27 cellular contexts compared by ENCODE assay signal in genomic region chr1:229062135-229062534, GRCh38.
"Had no signal": no experiment of that assay in that cellular context is flagged by ENCODE, and none has a peak within 500 bp of the region (broad histone marks: within the 10 kb centered on the region; RNA-seq: fewer than 3 reads in every experiment).

No MANE protein-coding gene starts in this region.

- H3K27ac ChIP-seq: adrenal gland, body of pancreas, cardiac muscle cell, esophagus squamous epithelium, heart right ventricle, pancreas, prostate gland, thoracic aorta, upper lobe of left lung, vagina had no signal

- H3K4me3 Mint-ChIP-seq: activated naive CD4-positive, alpha-beta T cell treated with anti-CD3 and anti-CD28 coated beads for 36 hours; activated naive CD8-positive, alpha-beta T cell treated with anti-CD3 and anti-CD28 coated beads for 36 hours; activated T-helper 1 cell treated with anti-CD3 and anti-CD28 coated beads, Interleukin-12 subunit alpha, Interleukin-12 subunit beta, Interleukin-2, Interleukin-4 antibody, amounts not matched to agents 30 ng/mL and 10 ng/mL and 1 ng/mL, durations not matched to agents 14 hours and 24 hours and 36 hours; endodermal cell; nephron; stimulated activated naive CD8-positive, alpha-beta T cell treated with anti-CD3 and anti-CD28 coated beads, Interleukin-15, Interleukin-2, amounts not matched to agents 100 ng/mL and 50 ng/mL, for 24 hours had no signal

- DNase-seq: activated CD4-positive, alpha-beta T cell treated with anti-CD3 and anti-CD28 coated beads for 4 hours; activated CD4-positive, alpha-beta T cell treated with anti-CD3 and anti-CD28 coated beads, Interleukin-2, amount 50 U/mL, for 4 hours; activated effector memory CD4-positive, alpha-beta T cell treated with anti-CD3 and anti-CD28 coated beads, Interleukin-2, amount 50 U/mL, for 16 hours; activated naive CD4-positive, alpha-beta T cell treated with anti-CD3 and anti-CD28 coated beads for 36 hours; activated naive CD8-positive, alpha-beta T cell treated with anti-CD3 and anti-CD28 coated beads for 36 hours; activated T-cell treated with anti-CD3 and anti-CD28 coated beads for 4 hours; adrenal gland; aorta; body of pancreas; endodermal cell; esophagus squamous epithelium; foreskin melanocyte; kidney glomerular epithelial cell; mammary epithelial cell; pancreas; stimulated activated CD4-positive, alpha-beta T cell treated with anti-CD3 and anti-CD28 coated beads, Interleukin-12 subunit alpha, Interleukin-12 subunit beta, amount 100 ng/mL, for 4 hours; stimulated activated CD4-positive, alpha-beta T cell treated with anti-CD3 and anti-CD28 coated beads, Interleukin-4, amount 100 ng/mL, for 1 hour; T-helper 1 cell; upper lobe of left lung had no signal

- H3K36me3 Mint-ChIP-seq: activated naive CD8-positive, alpha-beta T cell treated with anti-CD3 and anti-CD28 coated beads for 36 hours had no signal

- H3K27me3 Mint-ChIP-seq: activated naive CD8-positive, alpha-beta T cell treated with anti-CD3 and anti-CD28 coated beads for 36 hours; stimulated activated naive CD8-positive, alpha-beta T cell treated with anti-CD3 and anti-CD28 coated beads, Interleukin-15, Interleukin-2, amounts not matched to agents 100 ng/mL and 50 ng/mL, for 24 hours had no signal

- H3K27me3 ChIP-seq: adrenal gland, body of pancreas, cardiac muscle cell, pancreas, upper lobe of left lung, vagina had no signal

- ATAC-seq: body of pancreas, pancreas had no signal

- H3K4me3 ChIP-seq: adrenal gland, body of pancreas, cardiac muscle cell, esophagus squamous epithelium, heart right ventricle, pancreas, prostate gland, thoracic aorta, upper lobe of left lung, vagina had no signal

- H3K27ac Mint-ChIP-seq: activated naive CD4-positive, alpha-beta T cell treated with anti-CD3 and anti-CD28 coated beads for 36 hours; activated naive CD8-positive, alpha-beta T cell treated with anti-CD3 and anti-CD28 coated beads for 36 hours; activated T-helper 1 cell treated with anti-CD3 and anti-CD28 coated beads, Interleukin-12 subunit alpha, Interleukin-12 subunit beta, Interleukin-2, Interleukin-4 antibody, amounts not matched to agents 30 ng/mL and 10 ng/mL and 1 ng/mL, durations not matched to agents 14 hours and 24 hours and 36 hours; endodermal cell; stimulated activated naive CD8-positive, alpha-beta T cell treated with anti-CD3 and anti-CD28 coated beads, Interleukin-15, Interleukin-2, amounts not matched to agents 100 ng/mL and 50 ng/mL, for 24 hours had no signal

- H3K9me3 ChIP-seq: adrenal gland, body of pancreas, esophagus squamous epithelium, heart right ventricle, pancreas, prostate gland, thoracic aorta, upper lobe of left lung, vagina had no signal

- H3K36me3 ChIP-seq: adrenal gland, cardiac muscle cell, esophagus squamous epithelium, heart right ventricle, pancreas, prostate gland, thoracic aorta, upper lobe of left lung, vagina had no signal

- H3K9me3 Mint-ChIP-seq: activated naive CD4-positive, alpha-beta T cell treated with anti-CD3 and anti-CD28 coated beads for 36 hours; activated naive CD8-positive, alpha-beta T cell treated with anti-CD3 and anti-CD28 coated beads for 36 hours; activated T-helper 1 cell treated with anti-CD3 and anti-CD28 coated beads, Interleukin-12 subunit alpha, Interleukin-12 subunit beta, Interleukin-2, Interleukin-4 antibody, amounts not matched to agents 30 ng/mL and 10 ng/mL and 1 ng/mL, durations not matched to agents 14 hours and 24 hours and 36 hours; endodermal cell; nephron; stimulated activated naive CD8-positive, alpha-beta T cell treated with anti-CD3 and anti-CD28 coated beads, Interleukin-15, Interleukin-2, amounts not matched to agents 100 ng/mL and 50 ng/mL, for 24 hours had no signal
